ENCODE assay signal across 1 cellular context in genomic region chr3:14487821-14488220, GRCh38.
TF ChIP-seq lines count a peak whose summit lies in the region.

No MANE protein-coding gene starts in this region.

TF ChIP-seq in IMR-90, 13 proteins besides CTCF, POLR2A, EP300 and RAD21 (continued from another document):
- TF ChIP-seq CHD1 (IDR thresholded peaks at IDR 0.05; ENCODE audit: low read depth, low read length), result no peak
- no peak for TF ChIP-seq BHLHE40 (IDR thresholded peaks at IDR 0.05; ENCODE audit: low read depth, low read length)
- no peak for TF ChIP-seq RFX5 (IDR thresholded peaks at IDR 0.05; ENCODE audit: low read depth, low read length)
- no peak for TF ChIP-seq FOS (IDR thresholded peaks at IDR 0.05; ENCODE audit: low read depth, low read length)
- no peak for TF ChIP-seq MAFK (IDR thresholded peaks at IDR 0.05; ENCODE audit: low read depth, low read length)
- no peak for TF ChIP-seq NFE2L2 (IDR thresholded peaks at IDR 0.05; ENCODE audit: low read depth, low read length)
- no peak for TF ChIP-seq SMC3 (IDR thresholded peaks at IDR 0.05; ENCODE audit: low read depth, low read length)
- TF ChIP-seq, protein P1, sequence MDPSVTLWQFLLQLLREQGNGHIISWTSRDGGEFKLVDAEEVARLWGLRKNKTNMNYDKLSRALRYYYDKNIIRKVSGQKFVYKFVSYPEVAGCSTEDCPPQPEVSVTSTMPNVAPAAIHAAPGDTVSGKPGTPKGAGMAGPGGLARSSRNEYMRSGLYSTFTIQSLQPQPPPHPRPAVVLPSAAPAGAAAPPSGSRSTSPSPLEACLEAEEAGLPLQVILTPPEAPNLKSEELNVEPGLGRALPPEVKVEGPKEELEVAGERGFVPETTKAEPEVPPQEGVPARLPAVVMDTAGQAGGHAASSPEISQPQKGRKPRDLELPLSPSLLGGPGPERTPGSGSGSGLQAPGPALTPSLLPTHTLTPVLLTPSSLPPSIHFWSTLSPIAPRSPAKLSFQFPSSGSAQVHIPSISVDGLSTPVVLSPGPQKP (IDR thresholded peaks at IDR 0.05; ENCODE audit: borderline replicate concordance, low read depth, low read length), result no peak
- no peak for TF ChIP-seq CEBPB (IDR thresholded peaks at IDR 0.05; ENCODE audit: low read depth, low read length)
- TF ChIP-seq RCOR1 (IDR thresholded peaks at IDR 0.05; ENCODE audit: insufficient replicate concordance, low read length), result no peak
- no peak for TF ChIP-seq MXI1 (IDR thresholded peaks at IDR 0.05; ENCODE audit: borderline replicate concordance, low read depth, low read length)
